ENCODE assay signal across 1 cellular context in genomic region chr17:6711081-6711674, GRCh38.
TF ChIP-seq lines count a peak whose summit lies in the region.

No MANE protein-coding gene starts in this region.

TF ChIP-seq in K562, 482 proteins besides CTCF, POLR2A, EP300 and RAD21:
- TF ChIP-seq, protein P1, sequence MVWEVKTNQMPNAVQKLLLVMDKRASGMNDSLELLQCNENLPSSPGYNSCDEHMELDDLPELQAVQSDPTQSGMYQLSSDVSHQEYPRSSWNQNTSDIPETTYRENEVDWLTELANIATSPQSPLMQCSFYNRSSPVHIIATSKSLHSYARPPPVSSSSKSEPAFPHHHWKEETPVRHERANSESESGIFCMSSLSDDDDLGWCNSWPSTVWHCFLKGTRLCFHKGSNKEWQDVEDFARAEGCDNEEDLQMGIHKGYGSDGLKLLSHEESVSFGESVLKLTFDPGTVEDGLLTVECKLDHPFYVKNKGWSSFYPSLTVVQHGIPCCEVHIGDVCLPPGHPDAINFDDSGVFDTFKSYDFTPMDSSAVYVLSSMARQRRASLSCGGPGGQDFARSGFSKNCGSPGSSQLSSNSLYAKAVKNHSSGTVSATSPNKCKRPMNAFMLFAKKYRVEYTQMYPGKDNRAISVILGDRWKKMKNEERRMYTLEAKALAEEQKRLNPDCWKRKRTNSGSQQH (CRISPR knock-in tag; IDR thresholded peaks at IDR 0.05): 0 out of 2 replicates have a peak, but pooled peaks have one; percentile 32
- TF ChIP-seq ZNF77 (CRISPR knock-in tag; IDR thresholded peaks at IDR 0.05) (no peak), PHF20 (IDR thresholded peaks at IDR 0.05; ENCODE audit: partially characterized antibody) (peak; percentile 19)
